In the genomic region with DNA sequence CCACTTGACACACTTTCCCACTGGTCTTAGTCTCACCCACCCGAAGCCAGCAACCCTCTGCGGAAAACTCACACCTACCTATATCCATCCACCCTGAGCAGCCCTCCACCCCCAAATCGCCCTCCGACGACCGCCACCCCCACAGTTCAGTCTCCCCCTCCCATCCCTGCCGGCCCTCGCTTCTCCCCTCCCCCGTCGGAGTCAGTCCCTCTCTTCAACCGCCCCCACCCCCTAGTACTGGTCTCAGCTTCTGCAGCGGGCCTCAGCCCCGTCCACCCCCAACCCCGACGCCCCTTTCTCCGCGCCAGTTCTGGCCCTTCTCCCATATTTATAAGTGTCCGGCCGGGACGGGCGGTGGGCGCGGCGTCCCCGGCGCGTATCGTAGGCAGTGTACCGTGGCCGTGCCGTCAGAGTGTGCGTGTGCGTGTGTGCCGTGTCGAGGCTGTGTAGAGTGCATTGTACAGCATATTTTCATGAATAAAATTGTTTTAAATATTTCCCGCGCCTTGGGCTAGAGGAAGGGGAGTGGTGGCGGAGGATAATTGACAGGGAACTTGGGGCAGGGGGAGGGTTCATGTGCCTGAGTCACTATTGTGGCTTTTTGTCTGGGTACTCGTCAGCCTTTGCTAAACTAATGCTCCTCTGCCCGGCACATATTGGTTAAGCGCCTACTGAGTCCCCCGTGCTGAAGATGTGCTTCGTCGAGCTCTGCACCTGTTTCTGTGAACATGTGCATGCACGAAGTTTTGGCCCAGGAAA, we compare ENCODE assay signal across 8 cellular contexts. TPM values are rescaled to one million over a fixed set of nuclear protein-coding genes. Genes with fewer than 3 reads are reported as not detected.
DNase-seq lines count a peak whose midpoint lies in the region; TF ChIP-seq lines count a peak whose summit lies in the region.

No MANE protein-coding gene starts in this region.

- H3K9ac ChIP-seq in smooth muscle cell (ENCODE audit: low read depth), result no peak overlapping the region

- DNase-seq in HK-2 (ENCODE audit: unreplicated experiment) (peak; percentile 26), fibroblast of pulmonary artery (ENCODE audit: low read depth) (peak; percentile 30), smooth muscle cell (lab: John Stamatoyannopoulos, UW; ENCODE audit: unreplicated experiment) (no peak), cerebellum (ENCODE audit: low spot score) (no peak), COLO829 (ENCODE audit: low spot score) (no peak), NCI-H524 (lab: John Stamatoyannopoulos, UW) (no peak), NCI-H146 treated with DMSO at 0.1 percent for 48 hours (lab: John Stamatoyannopoulos, UW; ENCODE audit: unreplicated experiment) (no peak)
- peak; percentile 31 to 48 for DNase-seq in activated CD4-positive, alpha-beta T cell treated with anti-CD3 and anti-CD28 coated beads for 4 hours

- peaks cover 20% of the 10 kb centered on the region for H3K27me3 ChIP-seq in smooth muscle cell (ENCODE audit: low read depth)

- H3K4me3 ChIP-seq in fibroblast of pulmonary artery (replicated peaks; ENCODE audit: low read depth, low read length) (peak overlapping the region; percentile 34), smooth muscle cell (peak overlapping the region; percentile 50)

- no peak overlapping the region for H3K27ac ChIP-seq in smooth muscle cell (ENCODE audit: low read depth)

- no peaks in the 10 kb centered on the region for H4K20me1 ChIP-seq in smooth muscle cell (ENCODE audit: low read depth)

- no peaks in the 10 kb centered on the region for H3K79me2 ChIP-seq in smooth muscle cell (ENCODE audit: low read depth)

- no peaks in the 10 kb centered on the region for H3F3A ChIP-seq in smooth muscle cell (ENCODE audit: low read depth)

- no peaks in the 10 kb centered on the region for H3K36me3 ChIP-seq in smooth muscle cell (ENCODE audit: low read depth)

- TF ChIP-seq CTCF in fibroblast of pulmonary artery (IDR thresholded peaks at IDR 0.05; ENCODE audit: low read length, missing control alignments) (no peak), smooth muscle cell (IDR thresholded peaks at IDR 0.05; ENCODE audit: borderline replicate concordance, insufficient read depth, poor library complexity, severe bottlenecking) (no peak)

- H3K9me3 ChIP-seq in smooth muscle cell (replicated peaks; ENCODE audit: low read depth), result no peaks in the 10 kb centered on the region

- WGBS in smooth muscle cell (ENCODE audit: low lambda C conversion rate), result 6% methylated on average over 38 of the region's 45 CpGs

- H3K4me1 ChIP-seq in smooth muscle cell (ENCODE audit: low read depth), result peaks cover 29% of the 10 kb centered on the region

- H3K4me2 ChIP-seq in smooth muscle cell, result peak overlapping the region; percentile 85

- no peak overlapping the region for H2AFZ ChIP-seq in smooth muscle cell (ENCODE audit: low read depth)

RNA-seq across cellular contexts. Expression of gene FOXO6, which starts 22.0 kb away (rescaled TPM):
- total RNA-seq in smooth muscle cell (0.85 and 0.99 TPM in 2 replicates), cerebellum (1.3 TPM)
- polyA plus RNA-seq in smooth muscle cell, result 1.7 and 2.3 TPM in 2 replicates

Comparison
In these comparisons a context has a peak if more than half of its experiments do, and no peak if none do; other contexts are left out.
1. DNase-seq: peak in HK-2 (single experiment), activated CD4-positive, alpha-beta T cell treated with anti-CD3 and anti-CD28 coated beads for 4 hours (2 of 2) and fibroblast of pulmonary artery (single experiment); none in smooth muscle cell (single experiment), cerebellum (single experiment), COLO829 (single experiment), NCI-H524 (0 of 2) and NCI-H146 treated with DMSO at 0.1 percent for 48 hours (single experiment).